ENCODE assay signal across 1 cellular context in genomic region chr15:75367913-75368688, GRCh38.
TF ChIP-seq lines count a peak whose summit lies in the region.

Gene MAN2C1, minus strand, starts transcription at chr15:75368607. Its CDS starts 24 bp downstream, at chr15:75368583.

TF ChIP-seq in WTC11, 78 proteins besides CTCF, POLR2A, EP300 and RAD21 (continued from another document):
- TF ChIP-seq GRHL2 (CRISPR knock-in tag; IDR thresholded peaks at IDR 0.05; ENCODE audit: insufficient replicate concordance, severe bottlenecking) (no peak), AR (CRISPR knock-in tag; IDR thresholded peaks at IDR 0.05) (peak; percentile 68), ZNF416 (CRISPR knock-in tag; IDR thresholded peaks at IDR 0.05) (peak; percentile 41; the same call in 1 of the 2 replicates), TP53 (CRISPR knock-in tag; IDR thresholded peaks at IDR 0.05) (no peak), ATF1 (CRISPR knock-in tag; IDR thresholded peaks at IDR 0.05) (peak; percentile 12; the same call in 1 of the 2 replicates), EMX1 (CRISPR knock-in tag; IDR thresholded peaks at IDR 0.05) (peak; percentile 75; the same call in 1 of the 2 replicates), SMAD3 (CRISPR knock-in tag; IDR thresholded peaks at IDR 0.05; ENCODE audit: borderline replicate concordance) (no peak), ZNF671 (CRISPR knock-in tag; IDR thresholded peaks at IDR 0.05) (peak; percentile 64; the same call in 1 of the 2 replicates), ESRRA (CRISPR knock-in tag; IDR thresholded peaks at IDR 0.05; ENCODE audit: borderline replicate concordance) (peak; percentile 78; the same call in 1 of the 2 replicates), ZNF121 (CRISPR knock-in tag; IDR thresholded peaks at IDR 0.05) (no peak), MXD4 (CRISPR knock-in tag; IDR thresholded peaks at IDR 0.05; ENCODE audit: borderline replicate concordance) (no peak), CBFB (CRISPR knock-in tag; IDR thresholded peaks at IDR 0.05; ENCODE audit: low read depth) (0 out of 2 replicates have a peak, but pooled peaks have one; percentile 77), ZNF423 (CRISPR knock-in tag; IDR thresholded peaks at IDR 0.05) (no peak), SOX15 (CRISPR knock-in tag; IDR thresholded peaks at IDR 0.05) (no peak), ZNF138 (CRISPR knock-in tag; conservative IDR thresholded peaks at IDR 0.05) (0 out of 2 replicates have a peak, but pooled peaks have one; percentile 27), MLX (CRISPR knock-in tag; IDR thresholded peaks at IDR 0.05) (no peak), ZNF232 (CRISPR knock-in tag; IDR thresholded peaks at IDR 0.05) (no peak), KAT7 (CRISPR knock-in tag; IDR thresholded peaks at IDR 0.05; ENCODE audit: borderline replicate concordance) (peak; percentile 31), JUN (CRISPR knock-in tag; IDR thresholded peaks at IDR 0.05) (peak; percentile 38; the same call in 1 of the 2 replicates), ZNF532 (CRISPR knock-in tag; IDR thresholded peaks at IDR 0.05; ENCODE audit: borderline replicate concordance) (no peak), ETV6 (CRISPR knock-in tag; IDR thresholded peaks at IDR 0.05) (peak; percentile 79; the same call in 1 of the 2 replicates), NFATC4 (CRISPR knock-in tag; IDR thresholded peaks at IDR 0.05) (peak; percentile 67), GTF2I (CRISPR knock-in tag; conservative IDR thresholded peaks at IDR 0.05) (no peak), HMGXB4 (CRISPR knock-in tag; IDR thresholded peaks at IDR 0.05) (peak; percentile 82), HMGA2 (CRISPR knock-in tag; IDR thresholded peaks at IDR 0.05) (no peak)
- TF ChIP-seq, protein P1, sequence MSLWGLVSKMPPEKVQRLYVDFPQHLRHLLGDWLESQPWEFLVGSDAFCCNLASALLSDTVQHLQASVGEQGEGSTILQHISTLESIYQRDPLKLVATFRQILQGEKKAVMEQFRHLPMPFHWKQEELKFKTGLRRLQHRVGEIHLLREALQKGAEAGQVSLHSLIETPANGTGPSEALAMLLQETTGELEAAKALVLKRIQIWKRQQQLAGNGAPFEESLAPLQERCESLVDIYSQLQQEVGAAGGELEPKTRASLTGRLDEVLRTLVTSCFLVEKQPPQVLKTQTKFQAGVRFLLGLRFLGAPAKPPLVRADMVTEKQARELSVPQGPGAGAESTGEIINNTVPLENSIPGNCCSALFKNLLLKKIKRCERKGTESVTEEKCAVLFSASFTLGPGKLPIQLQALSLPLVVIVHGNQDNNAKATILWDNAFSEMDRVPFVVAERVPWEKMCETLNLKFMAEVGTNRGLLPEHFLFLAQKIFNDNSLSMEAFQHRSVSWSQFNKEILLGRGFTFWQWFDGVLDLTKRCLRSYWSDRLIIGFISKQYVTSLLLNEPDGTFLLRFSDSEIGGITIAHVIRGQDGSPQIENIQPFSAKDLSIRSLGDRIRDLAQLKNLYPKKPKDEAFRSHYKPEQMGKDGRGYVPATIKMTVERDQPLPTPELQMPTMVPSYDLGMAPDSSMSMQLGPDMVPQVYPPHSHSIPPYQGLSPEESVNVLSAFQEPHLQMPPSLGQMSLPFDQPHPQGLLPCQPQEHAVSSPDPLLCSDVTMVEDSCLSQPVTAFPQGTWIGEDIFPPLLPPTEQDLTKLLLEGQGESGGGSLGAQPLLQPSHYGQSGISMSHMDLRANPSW (CRISPR knock-in tag; conservative IDR thresholded peaks at IDR 0.05; ENCODE audit: low read depth) = no peak
- TF ChIP-seq, protein P2, sequence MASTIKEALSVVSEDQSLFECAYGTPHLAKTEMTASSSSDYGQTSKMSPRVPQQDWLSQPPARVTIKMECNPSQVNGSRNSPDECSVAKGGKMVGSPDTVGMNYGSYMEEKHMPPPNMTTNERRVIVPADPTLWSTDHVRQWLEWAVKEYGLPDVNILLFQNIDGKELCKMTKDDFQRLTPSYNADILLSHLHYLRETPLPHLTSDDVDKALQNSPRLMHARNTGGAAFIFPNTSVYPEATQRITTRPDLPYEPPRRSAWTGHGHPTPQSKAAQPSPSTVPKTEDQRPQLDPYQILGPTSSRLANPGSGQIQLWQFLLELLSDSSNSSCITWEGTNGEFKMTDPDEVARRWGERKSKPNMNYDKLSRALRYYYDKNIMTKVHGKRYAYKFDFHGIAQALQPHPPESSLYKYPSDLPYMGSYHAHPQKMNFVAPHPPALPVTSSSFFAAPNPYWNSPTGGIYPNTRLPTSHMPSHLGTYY (CRISPR knock-in tag; IDR thresholded peaks at IDR 0.05) = 0 out of 2 replicates have a peak, but pooled peaks have one; percentile 67
- TF ChIP-seq, protein P3, sequence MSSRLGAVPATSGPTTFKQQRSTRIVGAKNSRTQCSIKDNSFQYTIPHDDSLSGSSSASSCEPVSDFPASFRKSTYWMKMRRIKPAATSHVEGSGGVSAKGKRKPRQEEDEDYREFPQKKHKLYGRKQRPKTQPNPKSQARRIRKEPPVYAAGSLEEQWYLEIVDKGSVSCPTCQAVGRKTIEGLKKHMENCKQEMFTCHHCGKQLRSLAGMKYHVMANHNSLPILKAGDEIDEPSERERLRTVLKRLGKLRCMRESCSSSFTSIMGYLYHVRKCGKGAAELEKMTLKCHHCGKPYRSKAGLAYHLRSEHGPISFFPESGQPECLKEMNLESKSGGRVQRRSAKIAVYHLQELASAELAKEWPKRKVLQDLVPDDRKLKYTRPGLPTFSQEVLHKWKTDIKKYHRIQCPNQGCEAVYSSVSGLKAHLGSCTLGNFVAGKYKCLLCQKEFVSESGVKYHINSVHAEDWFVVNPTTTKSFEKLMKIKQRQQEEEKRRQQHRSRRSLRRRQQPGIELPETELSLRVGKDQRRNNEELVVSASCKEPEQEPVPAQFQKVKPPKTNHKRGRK (CRISPR knock-in tag; IDR thresholded peaks at IDR 0.05; ENCODE audit: borderline replicate concordance) = 0 out of 2 replicates have a peak, but pooled peaks have one; percentile 52
- TF ChIP-seq, protein P4, sequence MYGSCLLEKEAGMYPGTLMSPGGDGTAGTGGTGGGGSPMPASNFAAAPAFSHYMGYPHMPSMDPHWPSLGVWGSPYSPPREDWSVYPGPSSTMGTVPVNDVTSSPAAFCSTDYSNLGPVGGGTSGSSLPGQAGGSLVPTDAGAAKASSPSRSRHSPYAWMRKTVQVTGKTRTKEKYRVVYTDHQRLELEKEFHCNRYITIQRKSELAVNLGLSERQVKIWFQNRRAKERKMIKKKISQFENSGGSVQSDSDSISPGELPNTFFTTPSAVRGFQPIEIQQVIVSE (CRISPR knock-in tag; IDR thresholded peaks at IDR 0.05; ENCODE audit: borderline replicate concordance) = no peak
- TF ChIP-seq, protein P5, sequence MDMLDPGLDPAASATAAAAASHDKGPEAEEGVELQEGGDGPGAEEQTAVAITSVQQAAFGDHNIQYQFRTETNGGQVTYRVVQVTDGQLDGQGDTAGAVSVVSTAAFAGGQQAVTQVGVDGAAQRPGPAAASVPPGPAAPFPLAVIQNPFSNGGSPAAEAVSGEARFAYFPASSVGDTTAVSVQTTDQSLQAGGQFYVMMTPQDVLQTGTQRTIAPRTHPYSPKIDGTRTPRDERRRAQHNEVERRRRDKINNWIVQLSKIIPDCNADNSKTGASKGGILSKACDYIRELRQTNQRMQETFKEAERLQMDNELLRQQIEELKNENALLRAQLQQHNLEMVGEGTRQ (CRISPR knock-in tag; IDR thresholded peaks at IDR 0.05) = peak; percentile 45; the same call in 1 of the 2 replicates
- TF ChIP-seq, protein P6, sequence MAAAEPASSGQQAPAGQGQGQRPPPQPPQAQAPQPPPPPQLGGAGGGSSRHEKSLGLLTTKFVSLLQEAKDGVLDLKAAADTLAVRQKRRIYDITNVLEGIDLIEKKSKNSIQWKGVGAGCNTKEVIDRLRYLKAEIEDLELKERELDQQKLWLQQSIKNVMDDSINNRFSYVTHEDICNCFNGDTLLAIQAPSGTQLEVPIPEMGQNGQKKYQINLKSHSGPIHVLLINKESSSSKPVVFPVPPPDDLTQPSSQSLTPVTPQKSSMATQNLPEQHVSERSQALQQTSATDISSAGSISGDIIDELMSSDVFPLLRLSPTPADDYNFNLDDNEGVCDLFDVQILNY (CRISPR knock-in tag; IDR thresholded peaks at IDR 0.05) = no peak; the same call in 1 of the 2 replicates
TF ChIP-seq in WTC11: peak in this region for 39.
